15 cellular contexts compared by ENCODE assay signal in genomic region chr3:72174890-72175289, GRCh38.
DNase-seq lines count a peak whose midpoint lies in the region; ATAC-seq and TF ChIP-seq lines count a peak whose summit lies in the region.
"Had no signal": no experiment of that assay in that cellular context is flagged by ENCODE, and none has a peak within 500 bp of the region (broad histone marks: within the 10 kb centered on the region; RNA-seq: fewer than 3 reads in every experiment).

No MANE protein-coding gene starts in this region.

- no peak overlapping the region for H3K4me3 ChIP-seq in BLaER1 treated with 17β-estradiol and CSF1 and Interleukin-3, amounts not matched to agents 10 nM and 100 nM
- H3K4me3 ChIP-seq in dorsolateral prefrontal cortex, result no peak overlapping the region
- H3K4me3 ChIP-seq: HAP-1 had no signal

- H3K4me1 ChIP-seq in BLaER1 treated with 17β-estradiol and CSF1 and Interleukin-3, amounts not matched to agents 10 nM and 100 nM, result peaks cover 33 to 49% (median 43%) of the 10 kb centered on the region in 10 experiments
- H3K4me1 ChIP-seq: Caco-2, HAP-1 had no signal

- ATAC-seq in HG02884 (IDR thresholded peaks at IDR 0.05; ENCODE audit: unreplicated experiment), result no peak
- no peak for ATAC-seq in omental fat pad (ENCODE audit: low FRiP score)
- no peak for ATAC-seq in activated naive CD4-positive, alpha-beta T cell treated with anti-CD3 and anti-CD28 coated beads, Interleukin-2, amount 50 U/mL, for 72 hours

- peaks cover 0 to 13% of the 10 kb centered on the region in 2 donors for H3K36me3 Mint-ChIP-seq in activated naive CD4-positive, alpha-beta T cell treated with anti-CD3 and anti-CD28 coated beads, Interleukin-2, amount 50 U/mL, for 72 hours
- H3K36me3 Mint-ChIP-seq: CD8-positive, alpha-beta memory T cell had no signal

- H3K27me3 ChIP-seq in BLaER1 treated with 17β-estradiol and CSF1 and Interleukin-3, amounts not matched to agents 10 nM and 100 nM, result peaks cover 0 to 10% (median 0%) of the 10 kb centered on the region in 11 experiments; a peak in 6 of 22 replicates
- H3K27me3 ChIP-seq in dorsolateral prefrontal cortex, result no peaks in the 10 kb centered on the region

- intact Hi-C loops in dorsolateral prefrontal cortex (cut with DNase I), result loop anchor here (2.0 to 10.0 kb wide), 6 partner anchors 56 to 300 kb away; partner anchors contain the start of gene RYBP (in 1 of the 2)

- no peaks in the 10 kb centered on the region for H3K36me3 ChIP-seq in BLaER1 treated with 17β-estradiol and CSF1 and Interleukin-3, amounts not matched to agents 10 nM and 100 nM
- H3K36me3 ChIP-seq: HAP-1 had no signal

- TF ChIP-seq CTCF in dorsolateral prefrontal cortex (IDR thresholded peaks at IDR 0.05 in 54 of 56, conservative IDR thresholded peaks at IDR 0.05 in 2 of 56; ENCODE audit: low read depth in 1 of 56, partially characterized antibody in 56 of 56), result no peak
- TF ChIP-seq CTCF in omental fat pad (IDR thresholded peaks at IDR 0.05), result no peak

- DNase-seq in dorsolateral prefrontal cortex (no peak), omental fat pad (ENCODE audit: low spot score) (no peak), NOMO-1 (lab: John Stamatoyannopoulos, UW; ENCODE audit: unreplicated experiment in 2 of 2) (no peak)
- no peak for DNase-seq in activated naive CD4-positive, alpha-beta T cell treated with anti-CD3 and anti-CD28 coated beads, Interleukin-2, amount 50 U/mL, for 72 hours (ENCODE audit: low spot score in 2 of 2)
- DNase-seq: Caco-2; CD8-positive, alpha-beta memory T cell; DND-41; GF-D8; HFFc6 had no signal

- peak overlapping the region in 6 of 11 experiments; percentile 46 to 95 (median 90); a peak in 11 of 22 replicates for H3K4me2 ChIP-seq in BLaER1 treated with 17β-estradiol and CSF1 and Interleukin-3, amounts not matched to agents 10 nM and 100 nM

- 0 out of 22 replicates have a peak, but pooled peaks cover 0 to 5% (median 0%) of the 10 kb centered on the region in 11 experiments for H4K20me1 ChIP-seq in BLaER1 treated with 17β-estradiol and CSF1 and Interleukin-3, amounts not matched to agents 10 nM and 100 nM

- no peak overlapping the region for H3K27ac ChIP-seq in BLaER1 treated with 17β-estradiol and CSF1 and Interleukin-3, amounts not matched to agents 10 nM and 100 nM
- H3K27ac ChIP-seq in angular gyrus (ENCODE audit: low read depth, low read length) (peak overlapping the region; percentile 86), dorsolateral prefrontal cortex (peak overlapping the region in 54 of 59 donors; percentile 0 to 99 (median 93)), temporal lobe (ENCODE audit: low read depth, low read length) (peak overlapping the region; percentile 95)
- H3K27ac ChIP-seq: 22Rv1 had no signal

- peaks cover 4 to 7% of the 10 kb centered on the region in 2 donors for H3K9me3 Mint-ChIP-seq in activated naive CD4-positive, alpha-beta T cell treated with anti-CD3 and anti-CD28 coated beads, Interleukin-2, amount 50 U/mL, for 72 hours

- H3K9me3 ChIP-seq in BLaER1 treated with 17β-estradiol and CSF1 and Interleukin-3, amounts not matched to agents 10 nM and 100 nM (replicated peaks in 1 of 11), result no peaks in the 10 kb centered on the region
- H3K9me3 ChIP-seq: Caco-2, HAP-1 had no signal

- H3K27ac Mint-ChIP-seq in activated naive CD4-positive, alpha-beta T cell treated with anti-CD3 and anti-CD28 coated beads, Interleukin-2, amount 50 U/mL, for 72 hours, result no peak overlapping the region
- H3K27ac Mint-ChIP-seq: CD8-positive, alpha-beta memory T cell; HFFc6 had no signal

- no peak overlapping the region for H3K9ac ChIP-seq in BLaER1 treated with 17β-estradiol and CSF1 and Interleukin-3, amounts not matched to agents 10 nM and 100 nM

Comparison
In these comparisons a context has a peak if more than half of its experiments do, and no peak if none do; other contexts are left out.
1. H3K27ac ChIP-seq: peak in angular gyrus (single experiment), dorsolateral prefrontal cortex (54 of 59) and temporal lobe (single experiment); none in BLaER1 treated with 17β-estradiol and CSF1 and Interleukin-3, amounts not matched to agents 10 nM and 100 nM (0 of 11).